Comparison of ENCODE assay signal across 1 cellular context in genomic region chr4:143406523-143406922, GRCh38.
TF ChIP-seq lines count a peak whose summit lies in the region.

No MANE protein-coding gene starts in this region.

TF ChIP-seq in K562, 482 proteins besides CTCF, POLR2A, EP300 and RAD21 (continued from another document):
- no peak for TF ChIP-seq CTCFL (IDR thresholded peaks at IDR 0.05; ENCODE audit: borderline replicate concordance, insufficient read depth, low read depth, low read length, poor library complexity, severe bottlenecking)
- TF ChIP-seq ZBTB43 (CRISPR knock-in tag; IDR thresholded peaks at IDR 0.05), result no peak
